Comparison of ENCODE assay signal across 14 cellular contexts in genomic region chr1:178418284-178418955, GRCh38.
DNase-seq lines count a peak whose midpoint lies in the region; ATAC-seq, FAIRE-seq and TF ChIP-seq lines count a peak whose summit lies in the region.
"Had no signal": no experiment of that assay in that cellular context is flagged by ENCODE, and none has a peak within 500 bp of the region (broad histone marks: within the 10 kb centered on the region; RNA-seq: fewer than 3 reads in every experiment).

No MANE protein-coding gene starts in this region.

- intact Hi-C loops in aorta (cut with DNase I) = no loop called here

- H3K27ac ChIP-seq in GM23338 (ENCODE audit: low read depth) (no peak overlapping the region), keratinocyte (ENCODE audit: control insufficient read depth, insufficient read depth, low read length) (peak overlapping the region; percentile 27), gastroesophageal sphincter (no peak overlapping the region), aorta (ENCODE audit: low read depth in 1 of 2, low read length in 2 of 2) (no peak overlapping the region)
- H3K27ac ChIP-seq: body of pancreas had no signal

- 0 out of 2 replicates have a peak overlapping the region, but pooled peaks have one; percentile 22 for H3K27ac Mint-ChIP-seq in GM23338
- H3K27ac Mint-ChIP-seq: activated T-cell treated with anti-CD3 and anti-CD28 coated beads, Interleukin-2, amount 50 U/mL, for 24 hours; nephron had no signal

- peaks cover 2% of the 10 kb centered on the region; the same call in 2 of the 3 replicates for H3K4me1 Mint-ChIP-seq in GM23338
- H3K4me1 Mint-ChIP-seq: nephron had no signal

- H4K20me1 ChIP-seq in GM23338 (replicated peaks; ENCODE audit: insufficient read depth) = no peaks in the 10 kb centered on the region
- H4K20me1 ChIP-seq in keratinocyte (ENCODE audit: control insufficient read depth, extremely low read depth, insufficient read depth, low read length) = no peaks in the 10 kb centered on the region

- H3K9me1 ChIP-seq in keratinocyte (ENCODE audit: control insufficient read depth, extremely low read depth, insufficient read depth, low read length) = no peaks in the 10 kb centered on the region

- no peaks in the 10 kb centered on the region for H3F3A ChIP-seq in GM23338 (replicated peaks; ENCODE audit: low read depth)

- no peaks in the 10 kb centered on the region for H3K4me1 ChIP-seq in GM23338 (ENCODE audit: insufficient read depth)
- H3K4me1 ChIP-seq in keratinocyte (ENCODE audit: control insufficient read depth, extremely low read depth, insufficient read depth, low read length) = peaks cover 13% of the 10 kb centered on the region
- H3K4me1 ChIP-seq in gastroesophageal sphincter = no peaks in the 10 kb centered on the region
- H3K4me1 ChIP-seq in aorta (ENCODE audit: control insufficient read depth in 1 of 2, insufficient read depth in 2 of 2, low read length in 2 of 2) = no peaks in the 10 kb centered on the region
- H3K4me1 ChIP-seq: body of pancreas, stomach had no signal

- H3K36me3 Mint-ChIP-seq in GM23338 (ENCODE audit: low read depth) = no peaks in the 10 kb centered on the region

- DNase-seq in GM23338 (ENCODE audit: low spot score) (no peak), keratinocyte (ENCODE audit: low read depth, low spot score) (no peak), NCI-H82 treated with DMSO at 0.1 percent for 48 hours (lab: John Stamatoyannopoulos, UW; ENCODE audit: unreplicated experiment) (no peak), aorta (no peak)
- no peak for DNase-seq in activated effector memory CD4-positive, alpha-beta T cell treated with anti-CD3 and anti-CD28 coated beads, Interleukin-2, amount 50 U/mL, for 16 hours
- DNase-seq: activated T-cell treated with anti-CD3 and anti-CD28 coated beads, Interleukin-2, amount 50 U/mL, for 24 hours; body of pancreas; Kasumi-1; NCI-H524 treated with DMSO at 0.1 percent for 48 hours; stomach had no signal

- FAIRE-seq in keratinocyte (lab: Jason Lieb, UNC) = no peak

- H3K9ac ChIP-seq in keratinocyte (ENCODE audit: control insufficient read depth, extremely low read depth, insufficient read depth, low read length) = no peak overlapping the region

- ATAC-seq in GM19025 (IDR thresholded peaks at IDR 0.05; ENCODE audit: low read depth, unreplicated experiment) (peak; percentile 46), GM23338 (no peak), HG03439 (IDR thresholded peaks at IDR 0.05; ENCODE audit: unreplicated experiment) (peak; percentile 66), gastroesophageal sphincter (no peak), aorta (ENCODE audit: low FRiP score) (no peak)
- ATAC-seq: body of pancreas had no signal

- no peaks in the 10 kb centered on the region for H3K27me3 Mint-ChIP-seq in GM23338 (ENCODE audit: insufficient read depth, low read depth, poor library complexity)
- H3K27me3 Mint-ChIP-seq: activated T-cell treated with anti-CD3 and anti-CD28 coated beads, Interleukin-2, amount 50 U/mL, for 24 hours had no signal

- TF ChIP-seq POLR2A in gastroesophageal sphincter (IDR thresholded peaks at IDR 0.05) = no peak

- H3K9me3 Mint-ChIP-seq in GM23338 = no peaks in the 10 kb centered on the region
- H3K9me3 Mint-ChIP-seq: activated T-cell treated with anti-CD3 and anti-CD28 coated beads, Interleukin-2, amount 50 U/mL, for 24 hours had no signal

- H3K27me3 ChIP-seq in GM23338 (ENCODE audit: insufficient read depth) (no peaks in the 10 kb centered on the region), keratinocyte (ENCODE audit: control insufficient read depth, extremely low read depth, insufficient read depth, low read length) (no peaks in the 10 kb centered on the region), gastroesophageal sphincter (no peaks in the 10 kb centered on the region), aorta (ENCODE audit: control insufficient read depth in 1 of 2, insufficient read depth in 2 of 2, low read length in 1 of 2) (no peaks in the 10 kb centered on the region)
- H3K27me3 ChIP-seq: body of pancreas, stomach had no signal

- TF ChIP-seq EP300 in gastroesophageal sphincter (IDR thresholded peaks at IDR 0.05) = no peak

- H3K9me3 ChIP-seq in keratinocyte (ENCODE audit: control insufficient read depth, low read depth, low read length) = no peaks in the 10 kb centered on the region
- peaks cover 0 to 3% (median 0%) of the 10 kb centered on the region in 3 donors for H3K9me3 ChIP-seq in gastroesophageal sphincter
- no peaks in the 10 kb centered on the region for H3K9me3 ChIP-seq in aorta (ENCODE audit: control insufficient read depth, low read length)
- H3K9me3 ChIP-seq: body of pancreas, stomach had no signal

- H3K36me3 ChIP-seq in GM23338 (ENCODE audit: insufficient read depth) (no peaks in the 10 kb centered on the region), keratinocyte (ENCODE audit: control insufficient read depth in 2 of 2, extremely low read depth in 1 of 2, insufficient read depth in 2 of 2, low read length in 2 of 2) (no peaks in the 10 kb centered on the region), gastroesophageal sphincter (no peaks in the 10 kb centered on the region), aorta (ENCODE audit: control insufficient read depth in 1 of 2, insufficient read depth in 2 of 2, low read length in 1 of 2) (no peaks in the 10 kb centered on the region)
- H3K36me3 ChIP-seq: stomach had no signal

- H3K9me2 ChIP-seq in GM23338 (ENCODE audit: insufficient read depth) = no peaks in the 10 kb centered on the region

- TF ChIP-seq CTCF in GM23338 (conservative IDR thresholded peaks at IDR 0.05; ENCODE audit: low read depth in 2 of 2) (no peak), keratinocyte (optimal IDR thresholded peaks at IDR 0.05 in 1 of 3, IDR thresholded peaks at IDR 0.05 in 1 of 3, conservative IDR thresholded peaks at IDR 0.05 in 1 of 3; ENCODE audit: extremely low read depth in 1 of 3, insufficient read depth in 2 of 3, low read length in 3 of 3) (no peak), gastroesophageal sphincter (IDR thresholded peaks at IDR 0.05) (no peak)

- dilution Hi-C loops in keratinocyte (cut with MboI; ENCODE audit: extremely low pct_ligation_motif_present, low sequenced_read_pairs) = no loop called here

- H3K4me3 ChIP-seq in GM23338 = no peak overlapping the region
- no peak overlapping the region for H3K4me3 ChIP-seq in keratinocyte (ENCODE audit: control insufficient read depth in 2 of 3, extremely low read depth in 1 of 3, insufficient read depth in 2 of 3, low read depth in 1 of 3, low read length in 3 of 3)
- no peak overlapping the region for H3K4me3 ChIP-seq in gastroesophageal sphincter
- H3K4me3 ChIP-seq in aorta (ENCODE audit: low read length in 2 of 2) = no peak overlapping the region
- H3K4me3 ChIP-seq: body of pancreas, stomach had no signal

- H3K4me3 Mint-ChIP-seq in GM23338 = no peak overlapping the region
- H3K4me3 Mint-ChIP-seq: activated T-cell treated with anti-CD3 and anti-CD28 coated beads, Interleukin-2, amount 50 U/mL, for 24 hours; nephron had no signal

- 73 to 100% methylated on average over 1 of the region's 1 CpG for WGBS in gastroesophageal sphincter (ENCODE audit: low coverage in 1 of 2), 2 donors
- WGBS in aorta, 2 donors = 83 to 92% methylated on average over 1 of the region's 1 CpG

- no peaks in the 10 kb centered on the region for H3K79me2 ChIP-seq in GM23338 (replicated peaks; ENCODE audit: insufficient read depth)
- H3K79me2 ChIP-seq in keratinocyte (ENCODE audit: control insufficient read depth, insufficient read depth, low read length) = peaks cover 4% of the 10 kb centered on the region

- no peak overlapping the region for H3K4me2 ChIP-seq in GM23338
- H3K4me2 ChIP-seq in keratinocyte (ENCODE audit: control insufficient read depth, extremely low read depth, insufficient read depth, low read depth, low read length) = peak overlapping the region; percentile 47

- H2AFZ ChIP-seq in GM23338 (no peak overlapping the region), keratinocyte (ENCODE audit: control insufficient read depth, low read length) (no peak overlapping the region)

Comparison
In these comparisons a context has a peak if more than half of its experiments do, and no peak if none do; other contexts are left out.
1. ATAC-seq: peak in GM19025 (single experiment) and HG03439 (single experiment); none in GM23338 (single experiment), gastroesophageal sphincter (single experiment) and aorta (single experiment).